31 cellular contexts compared by ENCODE assay signal in the genomic region with DNA sequence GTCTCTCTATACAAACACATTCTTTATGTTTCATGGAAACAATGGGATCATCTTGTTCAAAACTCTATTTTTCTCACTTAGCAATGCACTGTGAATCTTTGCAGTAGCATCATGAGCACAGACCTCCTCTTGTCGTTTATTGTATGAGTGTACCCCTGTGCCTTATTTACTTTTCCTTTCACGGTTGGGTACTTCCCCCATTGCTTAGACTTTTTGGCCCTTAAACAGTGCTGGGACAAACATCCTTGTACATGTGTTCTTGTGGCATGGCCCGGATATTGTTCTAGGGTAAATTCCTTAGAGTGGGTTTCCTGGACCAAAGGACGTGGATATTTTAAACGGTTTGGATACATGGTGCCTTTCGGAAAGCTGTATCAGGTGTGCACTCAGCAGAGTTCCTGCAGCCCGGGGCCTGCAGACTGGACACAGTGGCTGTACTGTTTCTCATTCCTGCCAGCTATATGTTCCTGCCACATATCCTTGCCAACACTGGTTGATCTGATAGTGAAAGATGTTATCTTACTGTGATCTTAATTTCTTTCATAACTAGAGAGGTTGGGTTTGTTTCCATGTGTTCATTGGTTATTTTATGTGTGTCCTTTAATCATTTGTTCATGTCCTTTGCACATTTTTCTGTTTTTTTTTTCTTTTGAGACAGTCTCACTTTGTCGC.
DNase-seq lines count a peak whose midpoint lies in the region; ATAC-seq, FAIRE-seq and TF ChIP-seq lines count a peak whose summit lies in the region.
"Had no signal": no experiment of that assay in that cellular context is flagged by ENCODE, and none has a peak within 500 bp of the region (broad histone marks: within the 10 kb centered on the region; RNA-seq: fewer than 3 reads in every experiment).

No MANE protein-coding gene starts in this region.

- no peak overlapping the region for H3K27ac Mint-ChIP-seq in activated naive CD4-positive, alpha-beta T cell treated with anti-CD3 and anti-CD28 coated beads, Interleukin-2, amount 10 ng/mL, durations not matched to agents 7 days and 5 days
- H3K27ac Mint-ChIP-seq: activated T-cell treated with anti-CD3 and anti-CD28 coated beads, Interleukin-2, amount 50 U/mL, for 72 hours; mesothelial cell of epicardium had no signal

- no peak overlapping the region for H3K4me3 ChIP-seq in kidney (ENCODE audit: low read length in 2 of 2)
- H3K4me3 ChIP-seq in aorta (ENCODE audit: low read length in 2 of 2): no peak overlapping the region
- H3K4me3 ChIP-seq: GM23248, prostate gland, suprapubic skin had no signal

- H3K4me3 Mint-ChIP-seq in activated naive CD4-positive, alpha-beta T cell treated with anti-CD3 and anti-CD28 coated beads, Interleukin-2, amount 10 ng/mL, durations not matched to agents 7 days and 5 days: no peak overlapping the region
- no peak overlapping the region for H3K4me3 Mint-ChIP-seq in activated T-cell treated with anti-CD3 and anti-CD28 coated beads, Interleukin-2, amount 50 U/mL, for 4 hours
- H3K4me3 Mint-ChIP-seq: activated T-cell treated with anti-CD3 and anti-CD28 coated beads, Interleukin-2, amount 50 U/mL, for 72 hours; central memory CD8-positive, alpha-beta T cell; mesothelial cell of epicardium; naive B cell had no signal

- H3K9me3 Mint-ChIP-seq in activated naive CD4-positive, alpha-beta T cell treated with anti-CD3 and anti-CD28 coated beads, Interleukin-2, amount 10 ng/mL, durations not matched to agents 7 days and 5 days: no peaks in the 10 kb centered on the region
- H3K9me3 Mint-ChIP-seq in activated T-cell treated with anti-CD3 and anti-CD28 coated beads, Interleukin-2, amount 50 U/mL, for 4 hours: no peaks in the 10 kb centered on the region
- H3K9me3 Mint-ChIP-seq: activated T-cell treated with anti-CD3 and anti-CD28 coated beads, Interleukin-2, amount 50 U/mL, for 72 hours; central memory CD8-positive, alpha-beta T cell; mesothelial cell of epicardium; naive B cell had no signal

- H3K27me3 Mint-ChIP-seq in activated naive CD4-positive, alpha-beta T cell treated with anti-CD3 and anti-CD28 coated beads, Interleukin-2, amount 10 ng/mL, durations not matched to agents 7 days and 5 days: peaks cover 13% of the 10 kb centered on the region
- no peaks in the 10 kb centered on the region for H3K27me3 Mint-ChIP-seq in activated T-cell treated with anti-CD3 and anti-CD28 coated beads, Interleukin-2, amount 50 U/mL, for 4 hours (ENCODE audit: low read depth)
- H3K27me3 Mint-ChIP-seq: central memory CD8-positive, alpha-beta T cell had no signal

- no peak for ATAC-seq in aorta (ENCODE audit: low FRiP score)
- ATAC-seq in activated T-cell treated with anti-CD3 and anti-CD28 coated beads, Interleukin-2, amount 50 U/mL, for 4 hours: no peak
- ATAC-seq: activated T-cell treated with anti-CD3 and anti-CD28 coated beads, Interleukin-2, amount 50 U/mL, for 72 hours; esophagus mucosa; sciatic nerve had no signal

- FAIRE-seq in HTR-8/SVneo (lab: Jason Lieb, UNC) (peak; percentile 20), kidney (lab: Jason Lieb, UNC) (no peak)
- FAIRE-seq: islet of Langerhans had no signal

- H3K27ac ChIP-seq in kidney (ENCODE audit: low read depth in 2 of 2, low read length in 2 of 2): no peak overlapping the region
- no peak overlapping the region for H3K27ac ChIP-seq in aorta (ENCODE audit: low read depth in 1 of 2, low read length in 2 of 2)
- H3K27ac ChIP-seq: GM23248, suprapubic skin, WERI-Rb-1 had no signal

- H3K9ac ChIP-seq in kidney (ENCODE audit: low read length in 2 of 2): no peak overlapping the region
- H3K9ac ChIP-seq: GM23248 had no signal

- H3K9me3 ChIP-seq in kidney (ENCODE audit: control insufficient read depth in 1 of 2, low read length in 2 of 2) (no peaks in the 10 kb centered on the region), aorta (ENCODE audit: control insufficient read depth, low read length) (no peaks in the 10 kb centered on the region)
- H3K9me3 ChIP-seq: Caco-2, prostate gland, suprapubic skin had no signal

- WGBS in aorta, 2 donors: 64 to 78% methylated on average over 8 of the region's 8 CpGs

- H3K27me3 ChIP-seq in aorta (ENCODE audit: control insufficient read depth in 1 of 2, insufficient read depth in 2 of 2, low read length in 1 of 2): no peaks in the 10 kb centered on the region
- H3K27me3 ChIP-seq: suprapubic skin had no signal

- CTCF ChIA-PET in activated naive CD4-positive, alpha-beta T cell treated with anti-CD3 and anti-CD28 coated beads, Interleukin-2, amount 10 ng/mL, durations not matched to agents 7 days and 5 days (lab: Charles Lee): no interaction called here

- intact Hi-C loops in kidney (cut with DNase I): no loop called here
- intact Hi-C loops in aorta (cut with DNase I): no loop called here

- no peak for TF ChIP-seq CTCF in kidney (IDR thresholded peaks at IDR 0.05; ENCODE audit: borderline replicate concordance, extremely low read depth, insufficient read depth)

- H3K36me3 Mint-ChIP-seq in activated naive CD4-positive, alpha-beta T cell treated with anti-CD3 and anti-CD28 coated beads, Interleukin-2, amount 10 ng/mL, durations not matched to agents 7 days and 5 days: no peaks in the 10 kb centered on the region
- no peaks in the 10 kb centered on the region for H3K36me3 Mint-ChIP-seq in activated T-cell treated with anti-CD3 and anti-CD28 coated beads, Interleukin-2, amount 50 U/mL, for 4 hours (ENCODE audit: insufficient read depth)
- H3K36me3 Mint-ChIP-seq: mesothelial cell of epicardium had no signal

- H3K36me3 ChIP-seq in kidney (ENCODE audit: control insufficient read depth in 1 of 2, insufficient read depth in 2 of 2, low read length in 2 of 2) (no peaks in the 10 kb centered on the region), aorta (ENCODE audit: control insufficient read depth in 1 of 2, insufficient read depth in 2 of 2, low read length in 1 of 2) (no peaks in the 10 kb centered on the region)
- H3K36me3 ChIP-seq: prostate gland, suprapubic skin had no signal

- H3K4me1 ChIP-seq in kidney (ENCODE audit: control insufficient read depth in 1 of 2, insufficient read depth in 1 of 2, low read depth in 1 of 2, low read length in 2 of 2) (peaks cover 0 to 2% of the 10 kb centered on the region in 2 donors), aorta (ENCODE audit: control insufficient read depth in 1 of 2, insufficient read depth in 2 of 2, low read length in 2 of 2) (no peaks in the 10 kb centered on the region)
- H3K4me1 ChIP-seq: Caco-2, prostate gland had no signal

- DNase-seq in DMS53 treated with DMSO at 0.1 percent for 48 hours (lab: John Stamatoyannopoulos, UW; ENCODE audit: unreplicated experiment) (peak; percentile 14), HTR-8/SVneo (ENCODE audit: insufficient read length, low spot score) (no peak), astrocyte of the hippocampus (ENCODE audit: low read depth, low spot score) (peak; percentile 24), renal cortical epithelial cell (ENCODE audit: low read depth) (peak; percentile 76), kidney (no peak), aorta (no peak)
- DNase-seq in activated naive CD4-positive, alpha-beta T cell treated with anti-CD3 and anti-CD28 coated beads, Interleukin-2, amount 10 ng/mL, durations not matched to agents 7 days and 5 days: no peak
- DNase-seq in activated T-cell treated with anti-CD3 and anti-CD28 coated beads, Interleukin-2, amount 50 U/mL, for 4 hours: no peak
- DNase-seq: activated CD4-positive, alpha-beta T cell treated with anti-CD3 and anti-CD28 coated beads for 48 hours; activated naive CD4-positive, alpha-beta T cell; activated T-cell treated with anti-CD3 and anti-CD28 coated beads, Interleukin-2, amount 50 U/mL, for 72 hours; C1 segment of cervical spinal cord; Caco-2; dermis blood vessel endothelial cell; glutamatergic neuron; GM23248; naive B cell; NCI-H1092 treated with DMSO at 0.1 percent for 48 hours; NCI-H1694 treated with DMSO at 0.1 percent for 48 hours; NCI-H524; nucleus accumbens; stimulated activated CD4-positive, alpha-beta T cell treated with anti-CD3 and anti-CD28 coated beads, Interleukin-4, amount 100 ng/mL, for 24 hours; T1000; WERI-Rb-1 had no signal

- H3K4me1 Mint-ChIP-seq in activated naive CD4-positive, alpha-beta T cell treated with anti-CD3 and anti-CD28 coated beads, Interleukin-2, amount 10 ng/mL, durations not matched to agents 7 days and 5 days: peaks cover 11% of the 10 kb centered on the region
- peaks cover 16% of the 10 kb centered on the region for H3K4me1 Mint-ChIP-seq in activated T-cell treated with anti-CD3 and anti-CD28 coated beads, Interleukin-2, amount 50 U/mL, for 4 hours (ENCODE audit: low read depth)

Comparison
In these comparisons a context has a peak if more than half of its experiments do, and no peak if none do; other contexts are left out.
1. DNase-seq: peak in DMS53 treated with DMSO at 0.1 percent for 48 hours (single experiment), astrocyte of the hippocampus (single experiment) and renal cortical epithelial cell (single experiment); none in HTR-8/SVneo (single experiment), activated naive CD4-positive, alpha-beta T cell treated with anti-CD3 and anti-CD28 coated beads, Interleukin-2, amount 10 ng/mL, durations not matched to agents 7 days and 5 days (single experiment), kidney (single experiment), aorta (0 of 2) and activated T-cell treated with anti-CD3 and anti-CD28 coated beads, Interleukin-2, amount 50 U/mL, for 4 hours (single experiment).